8 cellular contexts compared by ENCODE assay signal in genomic region chr1:31715873-31716220, GRCh38. TPM values are rescaled to one million over a fixed set of nuclear protein-coding genes. Genes with fewer than 3 reads are reported as not detected.
DNase-seq lines count a peak whose midpoint lies in the region; ATAC-seq, FAIRE-seq and TF ChIP-seq lines count a peak whose summit lies in the region.

No MANE protein-coding gene starts in this region.

- TF ChIP-seq POLR2A in breast epithelium (IDR thresholded peaks at IDR 0.05) (no peak), upper lobe of left lung (IDR thresholded peaks at IDR 0.05) (no peak)

- H3K27ac ChIP-seq in breast epithelium (peak overlapping the region; percentile 82 to 89), muscle layer of colon (ENCODE audit: low read depth, low read length) (peak overlapping the region; percentile 95), upper lobe of left lung (peak overlapping the region in 2 of 4 donors; percentile 82 to 85)

- ATAC-seq in central memory CD8-positive, alpha-beta T cell (replicated peaks; ENCODE audit: extremely low read depth, poor library complexity, severe bottlenecking), result no peak
- ATAC-seq in upper lobe of left lung (ENCODE audit: low FRiP score in 2 of 2), result no peak
- no peak for ATAC-seq in HG02623 (IDR thresholded peaks at IDR 0.05; ENCODE audit: unreplicated experiment)

- no peak for TF ChIP-seq EP300 in upper lobe of left lung (IDR thresholded peaks at IDR 0.05)

- peaks cover 13% of the 10 kb centered on the region for H3K27me3 Mint-ChIP-seq in MCF 10A (ENCODE audit: insufficient read depth, unreplicated experiment)
- H3K27me3 Mint-ChIP-seq in central memory CD8-positive, alpha-beta T cell, result peaks cover 83% of the 10 kb centered on the region

- H3K9me3 Mint-ChIP-seq in MCF 10A (ENCODE audit: unreplicated experiment), result no peaks in the 10 kb centered on the region
- H3K9me3 Mint-ChIP-seq in central memory CD8-positive, alpha-beta T cell, result no peaks in the 10 kb centered on the region

- H3K27me3 ChIP-seq in breast epithelium, result no peaks in the 10 kb centered on the region
- no peaks in the 10 kb centered on the region for H3K27me3 ChIP-seq in muscle layer of colon (ENCODE audit: control insufficient read depth in 1 of 2, insufficient read depth in 2 of 2, low read length in 2 of 2)
- peaks cover 0 to 4% (median 0%) of the 10 kb centered on the region in 4 donors for H3K27me3 ChIP-seq in upper lobe of left lung

- CTCF ChIA-PET in MCF 10A (lab: Yijun Ruan, JAX), result interaction anchor here (0.5 to 3.3 kb wide), 8 partner anchors 10 to 695 kb away, joined by 3 to 16 read pairs (median 5); partner anchors contain the start of gene COL16A1

- WGBS in upper lobe of left lung, 2 donors, result 5 to 12% methylated on average over 7 of the region's 7 CpGs

- BruUV-seq in MCF 10A (replicated peaks; lab: Mats Ljungman, UMichigan), result no TSS peak

- H3K4me1 ChIP-seq in breast epithelium (no peaks in the 10 kb centered on the region), muscle layer of colon (ENCODE audit: insufficient read depth, low read length) (peaks cover 34% of the 10 kb centered on the region), upper lobe of left lung (peaks cover 16 to 22% (median 21%) of the 10 kb centered on the region in 4 donors)

- H3K9ac ChIP-seq in muscle layer of colon (ENCODE audit: low read length), result peak overlapping the region; percentile 32

- no peak overlapping the region for H3K4me3 Mint-ChIP-seq in MCF 10A (ENCODE audit: unreplicated experiment)
- H3K4me3 Mint-ChIP-seq in central memory CD8-positive, alpha-beta T cell, result peak overlapping the region; percentile 59

- no peaks in the 10 kb centered on the region for H3K9me3 ChIP-seq in breast epithelium
- no peaks in the 10 kb centered on the region for H3K9me3 ChIP-seq in muscle layer of colon (ENCODE audit: low read length)
- no peaks in the 10 kb centered on the region for H3K9me3 ChIP-seq in upper lobe of left lung

- no peaks in the 10 kb centered on the region for H3K36me3 Mint-ChIP-seq in MCF 10A (ENCODE audit: insufficient read depth, unreplicated experiment)
- peaks cover 1% of the 10 kb centered on the region for H3K36me3 Mint-ChIP-seq in central memory CD8-positive, alpha-beta T cell (ENCODE audit: insufficient read depth)

- H3K27ac Mint-ChIP-seq in MCF 10A (ENCODE audit: low read depth, unreplicated experiment), result no peak overlapping the region
- H3K27ac Mint-ChIP-seq in central memory CD8-positive, alpha-beta T cell (ENCODE audit: low read depth), result no peak overlapping the region

- peak in 1 of 3 donors; percentile 7 for TF ChIP-seq CTCF in breast epithelium (IDR thresholded peaks at IDR 0.05)
- TF ChIP-seq CTCF in MCF 10A (IDR thresholded peaks at IDR 0.05; ENCODE audit: unreplicated experiment), result no peak
- TF ChIP-seq CTCF in upper lobe of left lung (IDR thresholded peaks at IDR 0.05), result peak in 2 of 6 experiments; percentile 4 to 22

- POLR2A ChIA-PET in MCF 10A (lab: Yijun Ruan, JAX), result interaction anchor here (0.6 to 2.7 kb wide), 5 partner anchors 10 to 78 kb away, joined by 3 to 25 read pairs (median 11); partner anchors contain the start of gene PEF1

- H3K4me1 Mint-ChIP-seq in MCF 10A (ENCODE audit: insufficient read depth, unreplicated experiment), result peaks cover 32% of the 10 kb centered on the region
- H3K4me1 Mint-ChIP-seq in central memory CD8-positive, alpha-beta T cell, result peaks cover 18% of the 10 kb centered on the region

- FAIRE-seq in HTR-8/SVneo (lab: Jason Lieb, UNC), result no peak

- intact Hi-C loops in breast epithelium (cut with DNase I; ENCODE audit: low total_unique reads), result no loop called here
- intact Hi-C loops in MCF 10A (cut with micrococcal nuclease), result no loop called here

- H3K36me3 ChIP-seq in breast epithelium (no peaks in the 10 kb centered on the region), muscle layer of colon (ENCODE audit: insufficient read depth, low read length) (no peaks in the 10 kb centered on the region), upper lobe of left lung (no peaks in the 10 kb centered on the region)

- H3K4me3 ChIP-seq in breast epithelium (peak overlapping the region; percentile 38 to 58 (median 41)), muscle layer of colon (ENCODE audit: low read depth in 1 of 2, low read length in 2 of 2) (peak overlapping the region in 1 of 2 donors; percentile 51), upper lobe of left lung (peak overlapping the region in 3 of 4 donors; percentile 35 to 51 (median 45))

- no peak for DNase-seq in breast epithelium (ENCODE audit: low spot score in 2 of 2)
- no peak for DNase-seq in MCF 10A (ENCODE audit: unreplicated experiment)
- DNase-seq in central memory CD8-positive, alpha-beta T cell (ENCODE audit: low spot score in 2 of 2), result no peak
- no peak for DNase-seq in upper lobe of left lung
- DNase-seq in HTR-8/SVneo (ENCODE audit: insufficient read length, low spot score), result no peak
- DNase-seq in GOT3 (lab: John Stamatoyannopoulos, UW), result no peak

RNA-seq across cellular contexts. Expression of gene COL16A1, which starts 12.0 kb away (rescaled TPM):
- total RNA-seq in breast epithelium, result 10 to 100 TPM; 55.2 to 79.5 (median 58.7) TPM
- total RNA-seq in MCF 10A (2022), result 42.1 and 49.1 TPM in 2 replicates
- 100 to 1,000 TPM in 1 of 6 donors, 10 to 100 TPM in 5; 15.2 to 103 (median 40.7) TPM for total RNA-seq in upper lobe of left lung

RNA-seq across cellular contexts. Expression of gene ADGRB2, which starts 48.3 kb away (rescaled TPM):
- 1 to 10 TPM; 1.3 to 4.9 (median 2.9) TPM for total RNA-seq in breast epithelium
- total RNA-seq in MCF 10A (2022), result 1.5 and 1.7 TPM in 2 replicates
- 1 to 10 TPM in 5 of 6 donors, under 1 TPM in 1; 0.34 to 1.9 (median 1.1) TPM for total RNA-seq in upper lobe of left lung
